7 cellular contexts compared by ENCODE assay signal in genomic region chr5:176446884-176447537, GRCh38. TPM values are rescaled to one million over a fixed set of nuclear protein-coding genes. Genes with fewer than 3 reads are reported as not detected.
DNase-seq lines count a peak whose midpoint lies in the region; ATAC-seq, FAIRE-seq and TF ChIP-seq lines count a peak whose summit lies in the region.

No MANE protein-coding gene starts in this region.

- no peaks in the 10 kb centered on the region for H3K9me3 ChIP-seq in RWPE2 (ENCODE audit: severe bottlenecking)
- H3K9me3 ChIP-seq in uterus: no peaks in the 10 kb centered on the region

- peaks cover 14% of the 10 kb centered on the region for H3K4me1 Mint-ChIP-seq in memory B cell

- ATAC-seq in RWPE2 (ENCODE audit: low read depth) (peak; percentile 5), memory B cell (ENCODE audit: low read depth) (no peak)

- no peaks in the 10 kb centered on the region for H3K27me3 ChIP-seq in H7 (ENCODE audit: control insufficient read depth, insufficient read depth, low read length)
- no peaks in the 10 kb centered on the region for H3K27me3 ChIP-seq in RWPE2 (ENCODE audit: insufficient read depth, poor library complexity, severe bottlenecking)
- H3K27me3 ChIP-seq in uterus: no peaks in the 10 kb centered on the region

- H3K4me3 ChIP-seq in H7 (ENCODE audit: insufficient read depth, low read depth, low read length) (peak overlapping the region; percentile 81), RWPE2 (ENCODE audit: severe bottlenecking) (peak overlapping the region; percentile 65), choroid plexus epithelial cell (ENCODE audit: low read depth, low read length) (peak overlapping the region; percentile 85), uterus (peak overlapping the region; percentile 74 to 100)

- DNase-seq in H7: peak; percentile 49
- no peak for DNase-seq in RWPE2 (ENCODE audit: low spot score)
- DNase-seq in choroid plexus epithelial cell (ENCODE audit: low read depth): no peak
- DNase-seq in memory B cell (ENCODE audit: low spot score in 2 of 2): no peak
- peak in 1 of 2 donors; percentile 20 for DNase-seq in uterus
- no peak for DNase-seq in AML-193 (lab: John Stamatoyannopoulos, UW)
- DNase-seq in urothelium cell line (ENCODE audit: low spot score): no peak

- TF ChIP-seq POLR2A in uterus (IDR thresholded peaks at IDR 0.05): no peak

- FAIRE-seq in urothelium cell line (lab: Jason Lieb, UNC): no peak

- H3K36me3 ChIP-seq in H7 (replicated peaks; ENCODE audit: control insufficient read depth, insufficient read depth, low read length) (no peaks in the 10 kb centered on the region), RWPE2 (ENCODE audit: low read depth) (peaks cover 19% of the 10 kb centered on the region), uterus (no peaks in the 10 kb centered on the region)

- TF ChIP-seq CTCF in RWPE2 (IDR thresholded peaks at IDR 0.05; ENCODE audit: poor library complexity, severe bottlenecking): no peak
- TF ChIP-seq CTCF in choroid plexus epithelial cell (conservative IDR thresholded peaks at IDR 0.05; ENCODE audit: low read depth, low read length): no peak
- TF ChIP-seq CTCF in uterus (IDR thresholded peaks at IDR 0.05): no peak

- H3K4me3 Mint-ChIP-seq in memory B cell: peak overlapping the region; percentile 88

- H3K9me3 Mint-ChIP-seq in memory B cell: no peaks in the 10 kb centered on the region

- H3K27ac ChIP-seq in RWPE2 (ENCODE audit: poor library complexity, severe bottlenecking) (peak overlapping the region; percentile 85), uterus (peak overlapping the region; percentile 92 to 97)

- H3K27ac Mint-ChIP-seq in memory B cell: peak overlapping the region; percentile 98

- H3K36me3 Mint-ChIP-seq in memory B cell: peaks cover 3% of the 10 kb centered on the region

- intact Hi-C loops in uterus (cut with DNase I; ENCODE audit: low total_unique reads): loop anchor here (5.0 kb wide), 1 partner anchor 85 kb away; no protein-coding TSS in a partner anchor

- H3K4me1 ChIP-seq in RWPE2 (ENCODE audit: insufficient read depth, poor library complexity, severe bottlenecking) (peaks cover 17% of the 10 kb centered on the region), uterus (peaks cover 4 to 14% of the 10 kb centered on the region in 2 donors)

- peaks cover 4% of the 10 kb centered on the region for H3K27me3 Mint-ChIP-seq in memory B cell

RNA-seq across cellular contexts. Expression of gene FAF2, which starts 1.2 kb away (rescaled TPM):
- 36.2 and 37.6 TPM in 2 replicates for total RNA-seq in H7 (2014; rRNA removed; shearing (Covaris generic))
- 10 to 100 TPM; 12.3 to 47.8 (median 32.5) TPM for total RNA-seq in uterus

RNA-seq across cellular contexts. Expression of gene CLTB, which starts 30.7 kb away (rescaled TPM):
- total RNA-seq in H7 (2014; rRNA removed; shearing (Covaris generic)): 50.5 and 67.2 TPM in 2 replicates
- total RNA-seq in uterus: 100 to 1,000 TPM in 1 of 4 donors, 10 to 100 TPM in 3; 34.7 to 162 (median 63.4) TPM

RNA-seq across cellular contexts. Expression of gene HIGD2A, which starts 58.5 kb away (rescaled TPM):
- 232 and 237 TPM in 2 replicates for total RNA-seq in H7 (2014; rRNA removed; shearing (Covaris generic))
- 10 to 100 TPM in 3 of 4 donors, 1 to 10 TPM in 1; 4.6 to 74.5 (median 26.7) TPM for total RNA-seq in uterus

RNA-seq across cellular contexts. Expression of gene NOP16, which starts 58.6 kb away (rescaled TPM):
- total RNA-seq in H7 (2014; rRNA removed; shearing (Covaris generic)): 46.9 and 56.2 TPM in 2 replicates
- 10 to 100 TPM in 1 of 4 donors, 1 to 10 TPM in 2, under 1 TPM in 1; 0.51 to 17.8 (median 7.9) TPM for total RNA-seq in uterus
